Comparison of ENCODE assay signal across 26 cellular contexts in the genomic region with DNA sequence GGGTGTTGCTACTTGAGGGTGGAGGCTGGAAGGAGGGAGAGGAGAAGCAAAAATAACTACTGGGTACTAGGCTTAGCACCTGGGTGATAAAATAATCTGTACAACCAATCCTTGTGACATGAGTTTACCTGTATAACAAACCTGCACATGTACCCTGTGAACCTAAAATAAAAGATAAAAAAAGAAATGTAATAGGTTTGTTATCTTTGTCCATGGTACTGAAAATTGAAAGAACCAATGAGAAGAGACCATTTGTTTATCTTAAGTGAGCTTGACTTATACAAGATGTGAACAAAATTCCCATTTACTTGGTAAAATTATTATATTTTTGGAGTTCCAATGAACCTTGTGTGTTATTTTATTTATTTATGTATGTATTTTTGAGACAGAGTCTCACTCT.
"Had no signal": no experiment of that assay in that cellular context is flagged by ENCODE, and none has a peak within 500 bp of the region (broad histone marks: within the 10 kb centered on the region; RNA-seq: fewer than 3 reads in every experiment).

No MANE protein-coding gene starts in this region.

- H3K4me1 ChIP-seq: esophagus muscularis mucosa, gastrocnemius medialis, heart right ventricle, left ventricle myocardium inferior, lower lobe of right lung had no signal

- ATAC-seq: gastrocnemius medialis; heart right ventricle; left colon; left lobe of liver; lower lobe of right lung; mucosa of descending colon; naive thymus-derived CD8-positive, alpha-beta T cell had no signal

- H3K9me3 ChIP-seq: esophagus muscularis mucosa, gastrocnemius medialis, lower lobe of right lung, mucosa of descending colon had no signal

- FAIRE-seq: colon, endothelial cell of umbilical vein, kidney had no signal

- H3K27ac ChIP-seq: coronary artery, dorsolateral prefrontal cortex, esophagus muscularis mucosa, gastrocnemius medialis, heart right ventricle, left ventricle myocardium inferior, lower lobe of right lung had no signal

- H3K4me3 ChIP-seq: coronary artery, dorsolateral prefrontal cortex, esophagus muscularis mucosa, gastrocnemius medialis, heart right ventricle, left ventricle myocardium inferior, lower lobe of right lung, mucosa of descending colon had no signal

- H3K36me3 ChIP-seq: esophagus muscularis mucosa, gastrocnemius medialis, heart right ventricle, left ventricle myocardium inferior, lower lobe of right lung had no signal

- H3K27me3 ChIP-seq: dorsolateral prefrontal cortex, esophagus muscularis mucosa, gastrocnemius medialis, heart right ventricle had no signal

- DNase-seq: dermis blood vessel endothelial cell; dorsolateral prefrontal cortex; effector CD4-positive, alpha-beta T cell; effector memory CD4-positive, alpha-beta T cell; foreskin fibroblast; foreskin melanocyte; gastrocnemius medialis; glutamatergic neuron; head of caudate nucleus; heart right ventricle; hippocampal formation; islet precursor cell; kidney; kidney glomerular epithelial cell; left colon; left ventricle myocardium inferior; lower lobe of right lung; mesenchymal stem cell; mucosa of descending colon; naive B cell; naive thymus-derived CD8-positive, alpha-beta T cell had no signal
